ENCODE assay signal across 8 cellular contexts in genomic region chr5:160260881-160261815, GRCh38.
A peak's percentile ranks its signal among the peaks of the same experiment; 100 is the strongest.
DNase-seq lines count a peak whose midpoint lies in the region; ATAC-seq and TF ChIP-seq lines count a peak whose summit lies in the region.

No MANE protein-coding gene starts in this region.

- no peaks in the 10 kb centered on the region for H3K27me3 ChIP-seq in mucosa of rectum (ENCODE audit: control insufficient read depth in 2 of 2, insufficient read depth in 2 of 2, low read length in 2 of 2)

- DNase-seq in EL (peak; percentile 21), astrocyte of the cerebellum (ENCODE audit: low read depth) (peak; percentile 70), NCI-H1092 treated with DMSO at 0.1 percent for 48 hours (lab: John Stamatoyannopoulos, UW) (no peak), activated gamma-delta T cell (lab: John Stamatoyannopoulos, UW) (no peak)
- DNase-seq in effector CD8-positive, alpha-beta T cell (lab: John Stamatoyannopoulos, UW), result no peak

- peaks cover 0 to 2% of the 10 kb centered on the region in 2 donors for H3K36me3 ChIP-seq in mucosa of rectum (ENCODE audit: control insufficient read depth in 2 of 2, insufficient read depth in 2 of 2, low read length in 2 of 2)

- H3K9ac ChIP-seq in mucosa of rectum (ENCODE audit: low read depth in 1 of 2, low read length in 2 of 2), result peak overlapping the region; percentile 8 to 26

- peaks cover 29% of the 10 kb centered on the region in 2 donors for H3K4me1 ChIP-seq in mucosa of rectum (ENCODE audit: control insufficient read depth in 2 of 2, insufficient read depth in 2 of 2, low read length in 2 of 2)

- no peak for TF ChIP-seq CTCF in astrocyte of the cerebellum (IDR thresholded peaks at IDR 0.05; ENCODE audit: low read depth, low read length, missing control alignments)

- peak overlapping the region; percentile 73 to 85 for H3K27ac ChIP-seq in mucosa of rectum (ENCODE audit: low read depth in 2 of 2, low read length in 2 of 2)

- H3K9me3 ChIP-seq in mucosa of rectum (ENCODE audit: control insufficient read depth in 2 of 2, low read length in 2 of 2), result no peaks in the 10 kb centered on the region

- H3K4me3 ChIP-seq in astrocyte of the cerebellum (ENCODE audit: low read depth, low read length), result no peak overlapping the region
- H3K4me3 ChIP-seq in mucosa of rectum (ENCODE audit: low read length in 2 of 2), result peak overlapping the region; percentile 10 to 42

- ATAC-seq in HG03039 (IDR thresholded peaks at IDR 0.05; ENCODE audit: unreplicated experiment), result peak; percentile 42
- no peak for ATAC-seq in HG02938 (IDR thresholded peaks at IDR 0.05; ENCODE audit: unreplicated experiment)

- in situ Hi-C loops in astrocyte of the cerebellum (cut with HindIII; ENCODE audit: low sequenced_read_pairs), result no loop called here

Comparison
In these comparisons a context has a peak if more than half of its experiments do, and no peak if none do; other contexts are left out.
1. DNase-seq: peak in EL (single experiment) and astrocyte of the cerebellum (single experiment); none in effector CD8-positive, alpha-beta T cell (single experiment), NCI-H1092 treated with DMSO at 0.1 percent for 48 hours (single experiment) and activated gamma-delta T cell (single experiment).